ENCODE assay signal across 24 cellular contexts in the genomic region with DNA sequence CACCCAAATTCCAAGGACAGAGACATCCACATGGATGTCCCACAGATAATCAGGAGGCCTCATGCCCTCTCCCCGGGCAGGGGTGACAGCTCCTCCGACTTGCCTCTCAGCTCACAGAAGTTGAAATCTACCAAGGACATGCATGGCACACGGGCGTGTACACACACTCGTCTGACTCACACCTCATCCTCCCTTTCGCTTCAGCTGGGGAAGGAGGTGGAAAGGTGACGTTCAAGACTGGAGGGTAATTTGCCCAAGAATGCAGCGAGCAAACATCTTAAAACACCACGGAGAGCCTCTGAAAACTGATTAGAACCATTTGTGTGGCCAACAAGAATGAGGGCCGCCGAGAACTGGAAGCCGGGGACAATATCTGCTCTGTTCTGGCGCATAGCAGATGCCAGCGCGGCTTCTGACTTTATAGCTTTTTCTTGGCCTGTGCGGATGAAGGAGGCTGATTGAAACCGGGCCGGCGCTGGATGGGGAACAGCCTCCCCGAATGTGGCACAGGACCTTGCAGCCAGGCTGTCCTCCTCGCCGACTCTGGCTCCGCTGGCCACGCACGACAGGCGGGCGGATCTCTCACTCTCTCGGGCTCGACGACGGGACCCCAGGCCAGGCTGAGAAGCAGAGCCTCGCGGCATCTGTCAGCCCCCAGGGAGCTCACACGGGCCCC.
A peak's percentile ranks its signal among the peaks of the same experiment; 100 is the strongest.
DNase-seq lines count a peak whose midpoint lies in the region; ATAC-seq and TF ChIP-seq lines count a peak whose summit lies in the region.
"Had no signal": no experiment of that assay in that cellular context is flagged by ENCODE, and none has a peak within 500 bp of the region (broad histone marks: within the 10 kb centered on the region; RNA-seq: fewer than 3 reads in every experiment).

No MANE protein-coding gene starts in this region.

- no peak overlapping the region for H3K4me2 ChIP-seq in HCT116 (ENCODE audit: low read length)
- H3K4me2 ChIP-seq: SK-N-SH had no signal

- intact Hi-C loops in HCT116 (cut with micrococcal nuclease) = no loop called here

- H3K27me3 Mint-ChIP-seq in chondrocyte (ENCODE audit: low read depth) = no peaks in the 10 kb centered on the region
- peaks cover 4% of the 10 kb centered on the region for H3K27me3 Mint-ChIP-seq in nephron progenitor cell (ENCODE audit: low read depth, poor library complexity)
- H3K27me3 Mint-ChIP-seq: activated CD4-positive, alpha-beta T cell treated with anti-CD3 and anti-CD28 coated beads, Interleukin-2, amount 10 ng/mL, durations not matched to agents 7 days and 5 days had no signal

- peak overlapping the region; percentile 45 for H3K27ac Mint-ChIP-seq in chondrocyte (ENCODE audit: unreplicated experiment)
- H3K27ac Mint-ChIP-seq in nephron progenitor cell = peak overlapping the region; percentile 53
- H3K27ac Mint-ChIP-seq: activated CD4-positive, alpha-beta T cell treated with anti-CD3 and anti-CD28 coated beads, Interleukin-2, amount 10 ng/mL, durations not matched to agents 7 days and 5 days; activated naive CD4-positive, alpha-beta T cell treated with anti-CD3 and anti-CD28 coated beads for 36 hours; CD14-positive monocyte had no signal

- H3K79me2 ChIP-seq in HCT116 (ENCODE audit: insufficient read depth, low read length) = no peaks in the 10 kb centered on the region

- no peak for TF ChIP-seq POLR2A in HCT116 (IDR thresholded peaks at IDR 0.05; ENCODE audit: borderline replicate concordance, extremely low read depth, insufficient read depth, insufficient read length)

- H3K27ac ChIP-seq in HCT116 (ENCODE audit: low read depth, low read length) = no peak overlapping the region
- H3K27ac ChIP-seq in thoracic aorta = peak overlapping the region; percentile 5 to 39
- no peak overlapping the region for H3K27ac ChIP-seq in WERI-Rb-1
- H3K27ac ChIP-seq: cardiac muscle cell, prostate gland had no signal

- CTCF ChIA-PET in HCT116 (lab: Charles Lee) = interaction anchor here (1.0 kb wide), 1 partner anchor 13 kb away, joined by 3 read pairs; no protein-coding TSS in a partner anchor

- no peaks in the 10 kb centered on the region for H3K9me3 Mint-ChIP-seq in chondrocyte (ENCODE audit: low read depth)
- H3K9me3 Mint-ChIP-seq in nephron progenitor cell = peaks cover 10% of the 10 kb centered on the region
- H3K9me3 Mint-ChIP-seq: activated CD4-positive, alpha-beta T cell treated with anti-CD3 and anti-CD28 coated beads, Interleukin-2, amount 10 ng/mL, durations not matched to agents 7 days and 5 days; activated naive CD4-positive, alpha-beta T cell treated with anti-CD3 and anti-CD28 coated beads for 36 hours; CD14-positive monocyte had no signal

- POLR2A ChIA-PET in HCT116 (lab: Charles Lee) = no interaction called here

- no peaks in the 10 kb centered on the region for H3K36me3 ChIP-seq in HCT116 (ENCODE audit: control insufficient read depth in 1 of 2, insufficient read depth in 2 of 2, low read length in 2 of 2)
- H3K36me3 ChIP-seq in thoracic aorta = no peaks in the 10 kb centered on the region
- no peaks in the 10 kb centered on the region for H3K36me3 ChIP-seq in WERI-Rb-1
- H3K36me3 ChIP-seq in HAP-1 (replicated peaks) = no peaks in the 10 kb centered on the region
- H3K36me3 ChIP-seq: cardiac muscle cell, prostate gland had no signal

- no peaks in the 10 kb centered on the region for H3K27me3 ChIP-seq in HCT116 (ENCODE audit: insufficient read depth, low read length)
- no peaks in the 10 kb centered on the region for H3K27me3 ChIP-seq in thoracic aorta (replicated peaks; ENCODE audit: insufficient read depth)
- H3K27me3 ChIP-seq in WERI-Rb-1 (ENCODE audit: insufficient read depth, low read depth, severe bottlenecking) = no peaks in the 10 kb centered on the region
- H3K27me3 ChIP-seq in HAP-1 (ENCODE audit: low read depth) = no peaks in the 10 kb centered on the region
- H3K27me3 ChIP-seq: cardiac muscle cell had no signal

- no peak for TF ChIP-seq CTCF in HCT116 (IDR thresholded peaks at IDR 0.05 in 2 of 3, conservative IDR thresholded peaks at IDR 0.05 in 1 of 3; ENCODE audit: borderline replicate concordance in 1 of 3, insufficient read depth in 1 of 3, low read depth in 2 of 3, low read length in 2 of 3)
- no peak for TF ChIP-seq CTCF in chondrocyte (IDR thresholded peaks at IDR 0.05)
- no peak for TF ChIP-seq CTCF in nephron progenitor cell (IDR thresholded peaks at IDR 0.05)
- no peak for TF ChIP-seq CTCF in thoracic aorta (IDR thresholded peaks at IDR 0.05)
- TF ChIP-seq CTCF in WERI-Rb-1 (IDR thresholded peaks at IDR 0.05; ENCODE audit: low read depth, low read length) = no peak

- ATAC-seq in HCT116 (0 out of 2 replicates have a peak, but pooled peaks have one; percentile 17), thoracic aorta (ENCODE audit: insufficient number of reproducible peaks, low FRiP score, low read depth) (no peak), GM21360 (IDR thresholded peaks at IDR 0.05; ENCODE audit: unreplicated experiment) (no peak)

- no TSS peak for BruUV-seq in HCT116 (replicated peaks; lab: Mats Ljungman, UMichigan)

- H3K9me3 ChIP-seq in HCT116 (ENCODE audit: control insufficient read depth in 1 of 2, insufficient read depth in 1 of 2, low read depth in 1 of 2, low read length in 2 of 2) (no peaks in the 10 kb centered on the region), thoracic aorta (no peaks in the 10 kb centered on the region), WERI-Rb-1 (ENCODE audit: severe bottlenecking) (no peaks in the 10 kb centered on the region), HAP-1 (no peaks in the 10 kb centered on the region)
- H3K9me3 ChIP-seq: prostate gland, SK-N-SH had no signal

- no peaks in the 10 kb centered on the region for H4K20me1 ChIP-seq in HCT116 (ENCODE audit: insufficient read depth)

- no peak overlapping the region for H3K4me3 ChIP-seq in HCT116 (replicated peaks in 1 of 2; ENCODE audit: low read depth in 1 of 2, low read length in 2 of 2)
- H3K4me3 ChIP-seq in thoracic aorta = peak overlapping the region; percentile 53
- no peak overlapping the region for H3K4me3 ChIP-seq in WERI-Rb-1 (ENCODE audit: low read depth, low read length)
- H3K4me3 ChIP-seq in HAP-1 = no peak overlapping the region
- H3K4me3 ChIP-seq: cardiac muscle cell, prostate gland had no signal

- H3K9ac ChIP-seq in HCT116 (ENCODE audit: low read length) = no peak overlapping the region
- H3K9ac ChIP-seq: SK-N-SH had no signal

- H3K4me1 Mint-ChIP-seq in chondrocyte (ENCODE audit: low read depth) (peaks cover 4% of the 10 kb centered on the region), nephron progenitor cell (no peaks in the 10 kb centered on the region)
- H3K4me1 Mint-ChIP-seq: activated CD4-positive, alpha-beta T cell treated with anti-CD3 and anti-CD28 coated beads, Interleukin-2, amount 10 ng/mL, durations not matched to agents 7 days and 5 days; CD14-positive monocyte had no signal

- RAD21 ChIA-PET in HCT116 (lab: Charles Lee; ENCODE audit: low non-redundant PET in 1 of 2, low total read pairs in 2 of 2, uncharacterized antibody in 2 of 2, unreplicated experiment in 2 of 2) = no interaction called here

- H3K9me2 ChIP-seq in HCT116 (ENCODE audit: insufficient read depth) = no peaks in the 10 kb centered on the region
- H3K9me2 ChIP-seq: SK-N-SH had no signal

- peaks cover 3% of the 10 kb centered on the region for H3K36me3 Mint-ChIP-seq in chondrocyte (ENCODE audit: low read depth)
- H3K36me3 Mint-ChIP-seq in nephron progenitor cell (ENCODE audit: low read depth) = no peaks in the 10 kb centered on the region
- H3K36me3 Mint-ChIP-seq: CD14-positive monocyte had no signal

- DNase-seq in HCT116 (ENCODE audit: low read depth, low spot score) (no peak), chondrocyte (ENCODE audit: low spot score) (no peak), nephron progenitor cell (no peak), thoracic aorta (ENCODE audit: low spot score) (no peak), WERI-Rb-1 (no peak), NCI-H69 (lab: John Stamatoyannopoulos, UW) (no peak), HAP-1 (ENCODE audit: low spot score in 2 of 2) (no peak)
- DNase-seq: activated CD4-positive, alpha-beta T cell treated with anti-CD3 and anti-CD28 coated beads, Interleukin-2, amount 10 ng/mL, durations not matched to agents 7 days and 5 days; activated naive CD4-positive, alpha-beta T cell treated with anti-CD3 and anti-CD28 coated beads for 36 hours; activated T-cell treated with anti-CD3 and anti-CD28 coated beads, Interleukin-2, amount 50 U/mL, for 48 hours; amniotic stem cell; islet precursor cell; NCI-H1048; NCI-H1930; NCI-H226; NCI-H82; SK-N-SH; small intestine; stimulated activated CD4-positive, alpha-beta T cell treated with anti-CD3 and anti-CD28 coated beads, Interleukin-1b, Interleukin-23, amount 100 ng/mL, for 48 hours; T-helper 2 cell had no signal

- H3K4me1 ChIP-seq in HCT116 (ENCODE audit: control insufficient read depth in 1 of 2, insufficient read depth in 2 of 2, low read length in 2 of 2) (peaks cover 0 to 7% of the 10 kb centered on the region in 2 experiments; a peak in 1 of 4 replicates), thoracic aorta (ENCODE audit: control insufficient read depth in 1 of 2, low read depth in 2 of 2) (peaks cover 0 to 2% of the 10 kb centered on the region in 2 donors), HAP-1 (no peaks in the 10 kb centered on the region)
- H3K4me1 ChIP-seq: prostate gland had no signal

- no peak overlapping the region for H2AFZ ChIP-seq in HCT116 (ENCODE audit: low read depth, low read length, poor library complexity, severe bottlenecking)

- H3K4me3 Mint-ChIP-seq in chondrocyte (ENCODE audit: unreplicated experiment) = no peak overlapping the region
- H3K4me3 Mint-ChIP-seq in nephron progenitor cell = no peak overlapping the region
- H3K4me3 Mint-ChIP-seq: activated CD4-positive, alpha-beta T cell treated with anti-CD3 and anti-CD28 coated beads, Interleukin-2, amount 10 ng/mL, durations not matched to agents 7 days and 5 days; activated naive CD4-positive, alpha-beta T cell treated with anti-CD3 and anti-CD28 coated beads for 36 hours; CD14-positive monocyte had no signal

- TF ChIP-seq RAD21 in HCT116 (IDR thresholded peaks at IDR 0.05; ENCODE audit: low read depth) = no peak

- in situ Hi-C loops in HAP-1 (cut with MboI; ENCODE audit: low sequenced_read_pairs) = no loop called here

TF ChIP-seq in HCT116, 20 proteins besides CTCF, POLR2A, EP300 and RAD21:
- TF ChIP-seq FOSL1 (IDR thresholded peaks at IDR 0.05; ENCODE audit: low read depth) (no peak), ZNF274 (IDR thresholded peaks at IDR 0.05; ENCODE audit: low read depth, low read length) (no peak)

Comparison
In these comparisons a context has a peak if more than half of its experiments do, and no peak if none do; other contexts are left out.
1. H3K27ac ChIP-seq: peak in thoracic aorta (2 of 2); none in HCT116 (single experiment) and WERI-Rb-1 (single experiment).